ENCODE assay signal across 20 cellular contexts in the genomic region with DNA sequence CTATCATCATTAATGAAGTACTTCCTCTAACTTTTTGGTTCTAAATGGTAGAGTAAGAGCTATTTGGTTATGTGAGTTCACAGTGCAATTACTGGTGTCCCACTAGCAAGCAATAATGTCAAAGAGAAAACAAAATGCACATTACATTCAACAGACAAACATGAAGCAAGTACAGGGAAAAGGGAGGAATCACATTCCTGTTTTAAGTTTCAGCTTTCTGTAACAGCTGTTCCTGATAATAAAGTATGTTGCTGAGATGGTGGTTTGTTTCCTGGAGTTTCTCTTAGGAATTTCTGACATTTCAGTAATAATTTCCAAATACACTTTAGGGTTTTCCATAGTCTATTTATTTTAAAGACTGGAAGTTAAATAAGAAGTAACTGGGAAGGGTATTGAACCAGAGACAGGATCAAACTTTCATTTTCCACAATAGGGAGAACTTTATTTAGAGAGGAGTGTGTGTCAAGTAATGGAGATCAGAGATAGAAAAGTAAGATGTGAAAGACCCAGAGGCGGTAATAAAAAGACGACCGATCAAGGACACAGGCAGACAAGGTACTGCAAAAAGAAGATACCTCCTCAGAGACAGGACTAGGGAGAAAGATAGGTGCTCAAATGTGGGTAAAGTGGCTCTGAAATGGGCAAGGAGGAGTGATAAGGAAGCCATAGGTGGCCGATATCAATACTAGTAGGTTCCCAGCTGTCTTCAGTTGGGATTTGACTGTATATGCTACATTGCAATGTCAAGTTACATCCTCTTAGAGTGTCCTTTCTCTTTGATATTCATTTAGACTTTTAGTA. TPM values are rescaled to one million over a fixed set of nuclear protein-coding genes. Genes with fewer than 3 reads are reported as not detected.
A peak's percentile ranks its signal among the peaks of the same experiment; 100 is the strongest.
DNase-seq lines count a peak whose midpoint lies in the region; ATAC-seq and TF ChIP-seq lines count a peak whose summit lies in the region.
"Had no signal": no experiment of that assay in that cellular context is flagged by ENCODE, and none has a peak within 500 bp of the region (broad histone marks: within the 10 kb centered on the region; RNA-seq: fewer than 3 reads in every experiment).

No MANE protein-coding gene starts in this region.

- H3K9ac ChIP-seq in Karpas-422 (ENCODE audit: low read length) = no peak overlapping the region
- H3K9ac ChIP-seq: KMS-11 had no signal

- no peaks in the 10 kb centered on the region for H3K9me2 ChIP-seq in Karpas-422 (replicated peaks; ENCODE audit: insufficient read depth, low read length)

- no peak for TF ChIP-seq CTCF in AG04449 (IDR thresholded peaks at IDR 0.05; ENCODE audit: insufficient read depth, low read length, missing control alignments)
- TF ChIP-seq CTCF in chondrocyte (IDR thresholded peaks at IDR 0.05) = no peak

- CTCF ChIA-PET in AG04449 (lab: Yijun Ruan, JAX) = interaction anchor here (0.9 kb wide), 1 partner anchor 39 kb away, joined by 3 read pairs; no protein-coding TSS in a partner anchor

- peak overlapping the region; percentile 81 for H3K27ac Mint-ChIP-seq in chondrocyte (ENCODE audit: unreplicated experiment)
- H3K27ac Mint-ChIP-seq: activated B cell treated with CpG ODN at 0.5 μM for 24 hours; activated CD8-positive, alpha-beta T cell treated with anti-CD3 and anti-CD28 coated beads for 36 hours; CD4-positive, alpha-beta T cell had no signal

- H3K9me3 Mint-ChIP-seq in chondrocyte (ENCODE audit: low read depth) = no peaks in the 10 kb centered on the region
- H3K9me3 Mint-ChIP-seq: activated B cell treated with CpG ODN at 0.5 μM for 24 hours; activated CD8-positive, alpha-beta T cell treated with anti-CD3 and anti-CD28 coated beads for 36 hours; CD4-positive, alpha-beta T cell; GM23338 had no signal

- no peaks in the 10 kb centered on the region for H3K9me3 ChIP-seq in Karpas-422 (ENCODE audit: low read length)
- H3K9me3 ChIP-seq: right atrium auricular region, SJSA1 had no signal

- peaks cover 14% of the 10 kb centered on the region for H3K4me1 Mint-ChIP-seq in chondrocyte (ENCODE audit: low read depth)

- no peak overlapping the region for H3K27ac ChIP-seq in Karpas-422 (ENCODE audit: low read length)
- H3K27ac ChIP-seq: foreskin keratinocyte, KMS-11, right atrium auricular region, SJSA1 had no signal

- peaks cover 51% of the 10 kb centered on the region for H3K4me1 ChIP-seq in Karpas-422 (ENCODE audit: low read length)
- H3K4me1 ChIP-seq: foreskin keratinocyte, right atrium auricular region had no signal

- H3K27me3 Mint-ChIP-seq in chondrocyte (ENCODE audit: low read depth) = no peaks in the 10 kb centered on the region
- H3K27me3 Mint-ChIP-seq: activated B cell treated with CpG ODN at 0.5 μM for 24 hours; activated CD8-positive, alpha-beta T cell treated with anti-CD3 and anti-CD28 coated beads for 36 hours; CD4-positive, alpha-beta T cell had no signal

- H3K4me3 ChIP-seq in AG04449 (ENCODE audit: low read depth, low read length) = no peak overlapping the region
- H3K4me3 ChIP-seq in Karpas-422 (ENCODE audit: low read length) = no peak overlapping the region
- H3K4me3 ChIP-seq: GM23338, right atrium auricular region, SJSA1 had no signal

- no peak overlapping the region for H3K4me3 Mint-ChIP-seq in chondrocyte (ENCODE audit: unreplicated experiment)
- H3K4me3 Mint-ChIP-seq: activated B cell treated with CpG ODN at 0.5 μM for 24 hours; activated CD8-positive, alpha-beta T cell treated with anti-CD3 and anti-CD28 coated beads for 36 hours; CD4-positive, alpha-beta T cell; GM23338 had no signal

- H3K36me3 Mint-ChIP-seq in chondrocyte (ENCODE audit: low read depth) = peaks cover 2% of the 10 kb centered on the region

- no peak overlapping the region for H3K4me2 ChIP-seq in Karpas-422 (ENCODE audit: low read depth, low read length, poor library complexity, severe bottlenecking)
- H3K4me2 ChIP-seq: GM23338, KMS-11 had no signal

- no peaks in the 10 kb centered on the region for H4K20me1 ChIP-seq in Karpas-422 (ENCODE audit: insufficient read depth, low read depth, low read length)

- H3K27me3 ChIP-seq in Karpas-422 (ENCODE audit: low read length) = no peaks in the 10 kb centered on the region
- H3K27me3 ChIP-seq: foreskin keratinocyte, right atrium auricular region, SJSA1 had no signal

- ATAC-seq in GM21723 (IDR thresholded peaks at IDR 0.05; ENCODE audit: unreplicated experiment) (no peak), GM21367 (IDR thresholded peaks at IDR 0.05; ENCODE audit: unreplicated experiment) (no peak)
- ATAC-seq: activated CD8-positive, alpha-beta T cell treated with anti-CD3 and anti-CD28 coated beads for 36 hours; foreskin keratinocyte; GM23338 had no signal

- H3K79me2 ChIP-seq in Karpas-422 (ENCODE audit: low read length) = no peaks in the 10 kb centered on the region

- no peaks in the 10 kb centered on the region for H3K36me3 ChIP-seq in Karpas-422 (ENCODE audit: insufficient read depth, low read length)
- H3K36me3 ChIP-seq: right atrium auricular region, SJSA1 had no signal

- H2AFZ ChIP-seq in Karpas-422 (ENCODE audit: low read length) = no peak overlapping the region
- H2AFZ ChIP-seq: GM23338 had no signal

- DNase-seq in AG04449 (ENCODE audit: low read depth, low spot score) (peak; percentile 52), HCEC 1CT (peak; percentile 38), chondrocyte (ENCODE audit: low spot score) (no peak), hepatic stellate cell (ENCODE audit: low spot score) (peak; percentile 10), SHP77 treated with DMSO at 0.1 percent for 48 hours (lab: John Stamatoyannopoulos, UW) (no peak), Karpas-422 (no peak)
- DNase-seq: activated B cell treated with CpG ODN at 0.5 μM for 24 hours; activated CD8-positive, alpha-beta T cell treated with anti-CD3 and anti-CD28 coated beads for 36 hours; activated T-cell treated with anti-CD3 and anti-CD28 coated beads, Interleukin-2, amount 50 U/mL, for 1 hour; CD4-positive, alpha-beta T cell; effector memory CD4-positive, alpha-beta T cell; NCI-H187; NCI-H774 had no signal

- POLR2A ChIA-PET in AG04449 (lab: Yijun Ruan, JAX) = no interaction called here

RNA-seq across cellular contexts. Expression of a gene that starts 20.8 kb away (rescaled TPM):
- total RNA-seq in chondrocyte = 60.1 to 80.1 TPM (median 70.3 TPM) in 3 replicates
- 212 and 223 TPM in 2 replicates for total RNA-seq in Karpas-422 (2014; rRNA removed; shearing (Covaris generic); ENCODE audit: low replicate concordance)

Comparison
In these comparisons a context has a peak if more than half of its experiments do, and no peak if none do; other contexts are left out.
1. DNase-seq: peak in AG04449 (single experiment), HCEC 1CT (single experiment) and hepatic stellate cell (single experiment); none in chondrocyte (single experiment), SHP77 treated with DMSO at 0.1 percent for 48 hours (single experiment) and Karpas-422 (single experiment).